21 cellular contexts compared by ENCODE assay signal in the genomic region with DNA sequence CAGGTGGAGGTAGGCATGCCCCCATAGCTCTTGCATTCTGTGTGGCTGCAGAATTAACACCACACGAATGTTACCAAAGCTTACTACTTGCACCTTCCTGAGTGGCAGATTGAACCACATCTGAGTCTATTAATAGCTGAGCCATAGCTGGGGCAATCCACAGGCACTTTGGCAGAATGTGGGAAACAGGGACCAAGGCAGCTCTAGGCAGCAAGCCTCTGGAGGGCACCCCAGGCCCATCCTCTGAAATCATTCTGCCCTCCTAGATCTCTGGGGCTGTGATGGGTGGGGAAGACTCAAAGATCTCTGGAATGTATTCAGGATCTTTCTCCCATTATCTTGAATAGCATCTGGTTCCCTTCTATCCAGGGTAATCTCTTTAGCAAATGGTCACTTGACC.
DNase-seq lines count a peak whose midpoint lies in the region; ATAC-seq, FAIRE-seq and TF ChIP-seq lines count a peak whose summit lies in the region.
"Had no signal": no experiment of that assay in that cellular context is flagged by ENCODE, and none has a peak within 500 bp of the region (broad histone marks: within the 10 kb centered on the region; RNA-seq: fewer than 3 reads in every experiment).

No MANE protein-coding gene starts in this region.

- SMC1A ChIA-PET in GM12878 (lab: Charles Lee; ENCODE audit: uncharacterized antibody, unreplicated experiment): interaction anchor here (1.2 to 2.0 kb wide), 7 partner anchors 17 to 242 kb away, joined by 3 to 5 read pairs (median 4); no protein-coding TSS in a partner anchor

- H3K27me3 ChIP-seq in GM12878 (replicated peaks in 1 of 2; ENCODE audit: control insufficient read depth in 2 of 2, insufficient read depth in 2 of 2, low read length in 1 of 2) (no peaks in the 10 kb centered on the region; a peak in 1 of 4 replicates), mesendoderm (ENCODE audit: insufficient read depth, low read length, poor library complexity) (no peaks in the 10 kb centered on the region)

- peaks cover 17% of the 10 kb centered on the region for H3K9me3 Mint-ChIP-seq in stimulated activated memory B cell treated with anti-CD40 and anti-IgM and Interleukin-4, amounts not matched to agents 10 μg/mL and 1 μg/mL and 100 μg/mL, for 72 hours
- H3K9me3 Mint-ChIP-seq in activated CD4-positive, alpha-beta memory T cell treated with anti-CD3 and anti-CD28 coated beads for 36 hours: peaks cover 7% of the 10 kb centered on the region
- H3K9me3 Mint-ChIP-seq: activated naive CD8-positive, alpha-beta T cell treated with anti-CD3 and anti-CD28 coated beads, Interleukin-2, amount 50 U/mL, for 24 hours; CD8-positive, alpha-beta memory T cell had no signal

- no peak overlapping the region for H3K4me3 Mint-ChIP-seq in stimulated activated memory B cell treated with anti-CD40 and anti-IgM and Interleukin-4, amounts not matched to agents 10 μg/mL and 1 μg/mL and 100 μg/mL, for 72 hours
- H3K4me3 Mint-ChIP-seq in activated CD4-positive, alpha-beta memory T cell treated with anti-CD3 and anti-CD28 coated beads for 36 hours: no peak overlapping the region
- H3K4me3 Mint-ChIP-seq: activated naive CD8-positive, alpha-beta T cell treated with anti-CD3 and anti-CD28 coated beads, Interleukin-2, amount 50 U/mL, for 24 hours; activated T-cell treated with anti-CD3 and anti-CD28 coated beads, Interleukin-2, amount 50 U/mL, for 72 hours; mesothelial cell of epicardium had no signal

- no peak for TF ChIP-seq EP300 in GM12878 (IDR thresholded peaks at IDR 0.05; ENCODE audit: borderline replicate concordance in 1 of 2, control insufficient read depth in 1 of 2, low read depth in 2 of 2, low read length in 2 of 2)

- H3K79me2 ChIP-seq in GM12878 (ENCODE audit: control insufficient read depth, insufficient read depth, low read length) (no peaks in the 10 kb centered on the region), mesendoderm (ENCODE audit: control insufficient read depth, insufficient read depth, low read length) (no peaks in the 10 kb centered on the region)

- CTCF ChIA-PET in HEK293 (lab: Yijun Ruan, JAX): interaction anchor here (0.7 kb wide), 1 partner anchor 243 kb away, joined by 3 read pairs; no protein-coding TSS in a partner anchor
- CTCF ChIA-PET in GM12878 (lab: Yijun Ruan, JAX): interaction anchor here (0.8 to 3.0 kb wide), 5 partner anchors 163 to 242 kb away, joined by 3 to 12 read pairs (median 4); no protein-coding TSS in a partner anchor
- CTCF ChIA-PET in activated CD4-positive, alpha-beta memory T cell treated with anti-CD3 and anti-CD28 coated beads for 36 hours (lab: Charles Lee): interaction anchor here (1.0 to 1.1 kb wide), 2 partner anchors 191 to 244 kb away, joined by 3 read pairs; no protein-coding TSS in a partner anchor

- TF ChIP-seq CTCF in HEK293 (tag by site-specific recombination; IDR thresholded peaks at IDR 0.05) (no peak), GM12878 (IDR thresholded peaks at IDR 0.05 in 2 of 3, conservative IDR thresholded peaks at IDR 0.05 in 1 of 3; ENCODE audit: control insufficient read depth in 2 of 3, extremely low read depth in 1 of 3, insufficient read depth in 1 of 3, low read depth in 3 of 3, low read length in 3 of 3) (peak; percentile 21 to 39 (median 24); a peak in 4 of 6 replicates)

- TF ChIP-seq RAD21 in GM12878 (IDR thresholded peaks at IDR 0.05; ENCODE audit: insufficient read depth, low read depth, low read length): peak; percentile 61

- no peak overlapping the region for H3K4ac ChIP-seq in mesendoderm (ENCODE audit: low read depth, low read length)

- no peak overlapping the region for H3K18ac ChIP-seq in mesendoderm (ENCODE audit: low read length)

- intact Hi-C loops in GM12878 (cut with micrococcal nuclease; ENCODE audit: unreplicated experiment): loop anchor here (2.0 kb wide), 1 partner anchor 243 kb away; no protein-coding TSS in a partner anchor
- intact Hi-C loops in activated CD4-positive, alpha-beta memory T cell treated with anti-CD3 and anti-CD28 coated beads for 36 hours (cut with micrococcal nuclease): loop anchor here (5.0 kb wide), 1 partner anchor 242 kb away; no protein-coding TSS in a partner anchor

- in situ Hi-C loops in GM12878 (cut with MboI): no loop called here

- POLR2A ChIA-PET in HEK293 (lab: Yijun Ruan, JAX): no interaction called here
- POLR2A ChIA-PET in GM12878 (lab: Charles Lee): no interaction called here
- POLR2A ChIA-PET in activated CD4-positive, alpha-beta memory T cell treated with anti-CD3 and anti-CD28 coated beads for 36 hours (lab: Charles Lee): no interaction called here

- H3K4me3 ChIP-seq in HEK293 (ENCODE audit: low read depth, low read length) (no peak overlapping the region), GM12878 (no peak overlapping the region), mesendoderm (ENCODE audit: low read length) (no peak overlapping the region)

- H3K9me3 ChIP-seq in HEK293 (ENCODE audit: control insufficient read depth, insufficient read depth, low read depth, low read length) (no peaks in the 10 kb centered on the region), GM12878 (replicated peaks; ENCODE audit: control insufficient read depth, insufficient read depth, low read length) (peaks cover 2% of the 10 kb centered on the region; the same call in 2 of the 3 replicates)

- no peak overlapping the region for H2AFZ ChIP-seq in GM12878 (ENCODE audit: control insufficient read depth, low read depth, low read length)

- no peak overlapping the region for H2BK15ac ChIP-seq in mesendoderm (replicated peaks; ENCODE audit: low read depth)

- TF ChIP-seq POLR2A in GM12878 (IDR thresholded peaks at IDR 0.05; ENCODE audit: low read depth, low read length): no peak

- ATAC-seq in GM12878: peak; percentile 55
- ATAC-seq in stimulated activated memory B cell treated with anti-CD40 and anti-IgM and Interleukin-4, amounts not matched to agents 10 μg/mL and 1 μg/mL and 100 μg/mL, for 72 hours: no peak
- ATAC-seq: activated naive CD8-positive, alpha-beta T cell treated with anti-CD3 and anti-CD28 coated beads, Interleukin-2, amount 50 U/mL, for 24 hours; activated T-cell treated with anti-CD3 and anti-CD28 coated beads, Interleukin-2, amount 50 U/mL, for 72 hours; stimulated activated naive CD8-positive, alpha-beta T cell treated with anti-CD3 and anti-CD28 coated beads, Interleukin-15, Interleukin-2, amounts not matched to agents 100 U/mL and 50 U/mL, for 24 hours had no signal

- H2BK5ac ChIP-seq in mesendoderm (ENCODE audit: low read length): no peak overlapping the region

- H2BK120ac ChIP-seq in mesendoderm (ENCODE audit: low read depth, low read length): no peak overlapping the region

- peaks cover 14% of the 10 kb centered on the region for H3K27me3 Mint-ChIP-seq in stimulated activated memory B cell treated with anti-CD40 and anti-IgM and Interleukin-4, amounts not matched to agents 10 μg/mL and 1 μg/mL and 100 μg/mL, for 72 hours
- peaks cover 1% of the 10 kb centered on the region for H3K27me3 Mint-ChIP-seq in activated CD4-positive, alpha-beta memory T cell treated with anti-CD3 and anti-CD28 coated beads for 36 hours

- no peak overlapping the region for H2AK5ac ChIP-seq in mesendoderm (ENCODE audit: low read length)

- RAD21 ChIA-PET in GM12878 (lab: Charles Lee; ENCODE audit: unreplicated experiment): no interaction called here

- no peak overlapping the region for H3K4me2 ChIP-seq in GM12878 (ENCODE audit: control insufficient read depth, insufficient read depth)
- H3K4me2 ChIP-seq in mesendoderm (ENCODE audit: low read length): no peak overlapping the region

- H4K5ac ChIP-seq in mesendoderm (ENCODE audit: low read length): no peak overlapping the region

- H3K9ac ChIP-seq in GM12878 (ENCODE audit: control insufficient read depth, insufficient read depth, low read length) (no peak overlapping the region), mesendoderm (ENCODE audit: low read length) (no peak overlapping the region)

- no peak for FAIRE-seq in GM12878 (lab: Jason Lieb, UNC)
- FAIRE-seq: islet of Langerhans had no signal

- H3K23ac ChIP-seq in mesendoderm (ENCODE audit: low read length): no peak overlapping the region

- DNase-seq in DMS 273 (lab: John Stamatoyannopoulos, UW; ENCODE audit: unreplicated experiment) (peak; percentile 28), DMS 273 treated with DMSO at 0.1 percent for 48 hours (lab: John Stamatoyannopoulos, UW) (no peak), GM12878 (ENCODE audit: low read depth, low spot score) (no peak), mesendoderm (peak; percentile 39), NCI-H2196 (lab: John Stamatoyannopoulos, UW; ENCODE audit: unreplicated experiment) (no peak)
- DNase-seq in activated CD4-positive, alpha-beta memory T cell treated with anti-CD3 and anti-CD28 coated beads for 36 hours: no peak
- DNase-seq: activated CD4-positive, alpha-beta T cell treated with anti-CD3 and anti-CD28 coated beads, Interleukin-2, amount 50 U/mL, for 4 hours; activated naive CD8-positive, alpha-beta T cell treated with anti-CD3 and anti-CD28 coated beads, Interleukin-2, amount 50 U/mL, for 24 hours; activated T-cell treated with anti-CD3 and anti-CD28 coated beads, Interleukin-2, amount 50 U/mL, for 72 hours; CD8-positive, alpha-beta memory T cell; glutamatergic neuron; MM.1S; NCI-H2081 treated with DMSO at 0.1 percent for 48 hours; SHP77; stimulated activated naive CD8-positive, alpha-beta T cell treated with anti-CD3 and anti-CD28 coated beads, Interleukin-15, Interleukin-2, amounts not matched to agents 100 U/mL and 50 U/mL, for 24 hours; T1000 had no signal

- no TSS peak for BruUV-seq in GM12878 (replicated peaks; lab: Mats Ljungman, UMichigan)

- H3K27ac ChIP-seq in HEK293 (ENCODE audit: extremely low read depth, low read depth, low read length) (no peak overlapping the region), GM12878 (ENCODE audit: control insufficient read depth, insufficient read depth) (no peak overlapping the region), mesendoderm (ENCODE audit: low read depth, low read length) (no peak overlapping the region)
- H3K27ac ChIP-seq: 22Rv1 had no signal

- no peaks in the 10 kb centered on the region for H3K36me3 ChIP-seq in HEK293 (ENCODE audit: control insufficient read depth in 2 of 2, insufficient read depth in 1 of 2, low read length in 2 of 2)
- no peaks in the 10 kb centered on the region for H3K36me3 ChIP-seq in GM12878 (ENCODE audit: control insufficient read depth in 2 of 2, insufficient read depth in 2 of 2, low read length in 1 of 2)
- no peaks in the 10 kb centered on the region for H3K36me3 ChIP-seq in mesendoderm (ENCODE audit: control insufficient read depth, insufficient read depth, low read length)

- H3K56ac ChIP-seq in mesendoderm (ENCODE audit: low read length): no peak overlapping the region

- no peak overlapping the region for H4K8ac ChIP-seq in mesendoderm (ENCODE audit: low read depth, low read length)

- peaks cover 16% of the 10 kb centered on the region for H3K36me3 Mint-ChIP-seq in stimulated activated memory B cell treated with anti-CD40 and anti-IgM and Interleukin-4, amounts not matched to agents 10 μg/mL and 1 μg/mL and 100 μg/mL, for 72 hours
- no peaks in the 10 kb centered on the region for H3K36me3 Mint-ChIP-seq in activated CD4-positive, alpha-beta memory T cell treated with anti-CD3 and anti-CD28 coated beads for 36 hours

- no peaks in the 10 kb centered on the region for H3K4me1 ChIP-seq in HEK293 (ENCODE audit: control insufficient read depth, insufficient read depth, low read length)
- peaks cover 12% of the 10 kb centered on the region for H3K4me1 ChIP-seq in GM12878 (ENCODE audit: control insufficient read depth, insufficient read depth, low read length)
- H3K4me1 ChIP-seq in mesendoderm (ENCODE audit: control insufficient read depth, low read depth, low read length): no peaks in the 10 kb centered on the region

- H3K27ac Mint-ChIP-seq in stimulated activated memory B cell treated with anti-CD40 and anti-IgM and Interleukin-4, amounts not matched to agents 10 μg/mL and 1 μg/mL and 100 μg/mL, for 72 hours: no peak overlapping the region
- H3K27ac Mint-ChIP-seq in activated CD4-positive, alpha-beta memory T cell treated with anti-CD3 and anti-CD28 coated beads for 36 hours: no peak overlapping the region
- H3K27ac Mint-ChIP-seq: activated naive CD8-positive, alpha-beta T cell treated with anti-CD3 and anti-CD28 coated beads, Interleukin-2, amount 50 U/mL, for 24 hours; activated T-cell treated with anti-CD3 and anti-CD28 coated beads, Interleukin-2, amount 50 U/mL, for 72 hours; CD8-positive, alpha-beta memory T cell; mesothelial cell of epicardium had no signal

- no peaks in the 10 kb centered on the region for H4K20me1 ChIP-seq in GM12878 (ENCODE audit: control insufficient read depth, insufficient read depth)

- H3K79me1 ChIP-seq in mesendoderm (ENCODE audit: low read length): no peaks in the 10 kb centered on the region

- peaks cover 5% of the 10 kb centered on the region for H3K4me1 Mint-ChIP-seq in stimulated activated memory B cell treated with anti-CD40 and anti-IgM and Interleukin-4, amounts not matched to agents 10 μg/mL and 1 μg/mL and 100 μg/mL, for 72 hours
- H3K4me1 Mint-ChIP-seq in activated CD4-positive, alpha-beta memory T cell treated with anti-CD3 and anti-CD28 coated beads for 36 hours (ENCODE audit: low read depth): no peaks in the 10 kb centered on the region
- H3K4me1 Mint-ChIP-seq: activated naive CD8-positive, alpha-beta T cell treated with anti-CD3 and anti-CD28 coated beads, Interleukin-2, amount 50 U/mL, for 24 hours; CD8-positive, alpha-beta memory T cell had no signal

- 64% methylated on average over 1 of the region's 1 CpG for WGBS in GM12878 (ENCODE audit: insufficient coverage, insufficient replicate concordance, low lambda C conversion rate, missing lambda C conversion rate)
- WGBS in mesendoderm (ENCODE audit: extremely low coverage, insufficient coverage, low lambda C conversion rate): no CpG with 5 or more reads among the region's 1 CpG

Comparison
In these comparisons a context has a peak if more than half of its experiments do, and no peak if none do; other contexts are left out.
1. DNase-seq: peak in DMS 273 (single experiment) and mesendoderm (single experiment); none in DMS 273 treated with DMSO at 0.1 percent for 48 hours (single experiment), GM12878 (single experiment), NCI-H2196 (single experiment) and activated CD4-positive, alpha-beta memory T cell treated with anti-CD3 and anti-CD28 coated beads for 36 hours (single experiment).